In genomic region chr4:186475202-186475601, GRCh38 we compare ENCODE assay signal across 34 cellular contexts.
"Had no signal": no experiment of that assay in that cellular context is flagged by ENCODE, and none has a peak within 500 bp of the region (broad histone marks: within the 10 kb centered on the region; RNA-seq: fewer than 3 reads in every experiment).

No MANE protein-coding gene starts in this region.

- H3K4me3 ChIP-seq: adrenal gland, body of pancreas, breast epithelium had no signal

- H3K27ac Mint-ChIP-seq: activated B cell treated with CpG ODN at 0.5 μM for 24 hours; activated CD4-positive, alpha-beta memory T cell treated with anti-CD3 and anti-CD28 coated beads for 36 hours; activated CD4-positive, alpha-beta T cell treated with anti-CD3 and anti-CD28 coated beads, Interleukin-2, amount 10 ng/mL, durations not matched to agents 24 days and 14 days; activated CD8-positive, alpha-beta T cell treated with anti-CD3 and anti-CD28 coated beads for 36 hours; activated naive CD4-positive, alpha-beta T cell treated with anti-CD3 and anti-CD28 coated beads for 36 hours; activated naive CD4-positive, alpha-beta T cell treated with anti-CD3 and anti-CD28 coated beads, Interleukin-2, amount 50 U/mL, for 72 hours; activated naive CD8-positive, alpha-beta T cell treated with anti-CD3 and anti-CD28 coated beads for 36 hours; activated T-cell treated with anti-CD3 and anti-CD28 coated beads, Interleukin-2, amount 50 U/mL, for 72 hours; activated T-helper 1 cell treated with anti-CD3 and anti-CD28 coated beads, Interleukin-12 subunit alpha, Interleukin-12 subunit beta, Interleukin-2, Interleukin-4 antibody, amounts not matched to agents 30 ng/mL and 10 ng/mL and 1 ng/mL, durations not matched to agents 14 hours and 24 hours and 36 hours; activated T-helper 17 cell treated with anti-CD3 and anti-CD28 coated beads, Interleukin-2, amount 50 U/mL, for 72 hours; T-helper 1 cell treated with Interleukin-12 subunit alpha and Interleukin-12 subunit beta and Interleukin-4 antibody, amounts not matched to agents 30 μg/mL and 1 μg/mL, for 36 hours; T-helper 2 cell treated with Interferon-gamma antibody and Interleukin-4, amounts not matched to agents 5 μg/mL and 100 μg/mL, for 36 hours had no signal

- DNase-seq: activated B cell treated with CpG ODN at 0.5 μM for 24 hours; activated CD4-positive, alpha-beta memory T cell treated with anti-CD3 and anti-CD28 coated beads for 36 hours; activated CD4-positive, alpha-beta T cell treated with anti-CD3 and anti-CD28 coated beads for 4 hours; activated CD4-positive, alpha-beta T cell treated with anti-CD3 and anti-CD28 coated beads, Interleukin-2, amount 10 ng/mL, durations not matched to agents 24 days and 14 days; activated CD4-positive, alpha-beta T cell treated with anti-CD3 and anti-CD28 coated beads, Interleukin-2, amount 50 U/mL, for 1 hour; activated CD4-positive, alpha-beta T cell treated with anti-CD3 and anti-CD28 coated beads, Interleukin-2, amount 50 U/mL, for 4 hours; activated CD4-positive, CD25-positive, alpha-beta regulatory T cell treated with anti-CD3 and anti-CD28 coated beads, Interleukin-2, amount 50 U/mL, for 72 hours; activated CD8-positive, alpha-beta memory T cell treated with anti-CD3 and anti-CD28 coated beads, Interleukin-2, amount 50 U/mL, for 4 hours; activated CD8-positive, alpha-beta T cell treated with anti-CD3 and anti-CD28 coated beads for 36 hours; activated effector memory CD4-positive, alpha-beta T cell treated with anti-CD3 and anti-CD28 coated beads, Interleukin-2, amount 50 U/mL, for 16 hours; activated gamma-delta T cell treated with Interleukin-2 at 50 U/mL for 16 hours; activated naive CD4-positive, alpha-beta T cell; activated naive CD4-positive, alpha-beta T cell treated with anti-CD3 and anti-CD28 coated beads for 36 hours; activated naive CD8-positive, alpha-beta T cell treated with anti-CD3 and anti-CD28 coated beads for 36 hours; activated T-cell treated with anti-CD3 and anti-CD28 coated beads for 4 hours; activated T-cell treated with anti-CD3 and anti-CD28 coated beads, Interleukin-2, amount 50 U/mL, for 1 hour; activated T-cell treated with anti-CD3 and anti-CD28 coated beads, Interleukin-2, amount 50 U/mL, for 4 hours; activated T-cell treated with anti-CD3 and anti-CD28 coated beads, Interleukin-2, amount 50 U/mL, for 72 hours; adrenal gland; amniotic stem cell; aorta; body of pancreas; brain microvascular endothelial cell; central memory CD4-positive, alpha-beta T cell; T-helper 1 cell; T-helper 2 cell; T-helper 9 cell had no signal

- H3K4me1 ChIP-seq: adrenal gland, body of pancreas, breast epithelium had no signal

- H3K4me1 Mint-ChIP-seq: activated B cell treated with CpG ODN at 0.5 μM for 24 hours; activated CD4-positive, alpha-beta T cell treated with anti-CD3 and anti-CD28 coated beads, Interleukin-2, amount 10 ng/mL, durations not matched to agents 24 days and 14 days; activated naive CD8-positive, alpha-beta T cell treated with anti-CD3 and anti-CD28 coated beads for 36 hours; activated T-helper 17 cell treated with anti-CD3 and anti-CD28 coated beads, Interleukin-2, amount 50 U/mL, for 72 hours had no signal

- ATAC-seq: activated CD8-positive, alpha-beta T cell treated with anti-CD3 and anti-CD28 coated beads for 36 hours; activated naive CD4-positive, alpha-beta T cell treated with anti-CD3 and anti-CD28 coated beads, Interleukin-2, amount 50 U/mL, for 72 hours; activated T-cell treated with anti-CD3 and anti-CD28 coated beads, Interleukin-2, amount 50 U/mL, for 4 hours; activated T-cell treated with anti-CD3 and anti-CD28 coated beads, Interleukin-2, amount 50 U/mL, for 72 hours; activated T-helper 17 cell treated with anti-CD3 and anti-CD28 coated beads, Interleukin-2, amount 50 U/mL, for 72 hours; body of pancreas had no signal

- H3K9me3 Mint-ChIP-seq: activated B cell treated with CpG ODN at 0.5 μM for 24 hours; activated CD4-positive, alpha-beta memory T cell treated with anti-CD3 and anti-CD28 coated beads for 36 hours; activated CD4-positive, alpha-beta T cell treated with anti-CD3 and anti-CD28 coated beads, Interleukin-2, amount 10 ng/mL, durations not matched to agents 24 days and 14 days; activated CD8-positive, alpha-beta T cell treated with anti-CD3 and anti-CD28 coated beads for 36 hours; activated naive CD4-positive, alpha-beta T cell treated with anti-CD3 and anti-CD28 coated beads for 36 hours; activated naive CD8-positive, alpha-beta T cell treated with anti-CD3 and anti-CD28 coated beads for 36 hours; activated T-cell treated with anti-CD3 and anti-CD28 coated beads, Interleukin-2, amount 50 U/mL, for 4 hours; activated T-cell treated with anti-CD3 and anti-CD28 coated beads, Interleukin-2, amount 50 U/mL, for 72 hours; activated T-helper 1 cell treated with anti-CD3 and anti-CD28 coated beads, Interleukin-12 subunit alpha, Interleukin-12 subunit beta, Interleukin-2, Interleukin-4 antibody, amounts not matched to agents 30 ng/mL and 10 ng/mL and 1 ng/mL, durations not matched to agents 14 hours and 24 hours and 36 hours; activated T-helper 17 cell treated with anti-CD3 and anti-CD28 coated beads, Interleukin-2, amount 50 U/mL, for 72 hours; T-helper 1 cell treated with Interleukin-12 subunit alpha and Interleukin-12 subunit beta and Interleukin-4 antibody, amounts not matched to agents 30 μg/mL and 1 μg/mL, for 36 hours; T-helper 2 cell treated with Interferon-gamma antibody and Interleukin-4, amounts not matched to agents 5 μg/mL and 100 μg/mL, for 36 hours had no signal

- H3K27me3 Mint-ChIP-seq: activated B cell treated with CpG ODN at 0.5 μM for 24 hours; activated CD4-positive, alpha-beta memory T cell treated with anti-CD3 and anti-CD28 coated beads for 36 hours; activated CD4-positive, alpha-beta T cell treated with anti-CD3 and anti-CD28 coated beads, Interleukin-2, amount 10 ng/mL, durations not matched to agents 24 days and 14 days; activated CD8-positive, alpha-beta T cell treated with anti-CD3 and anti-CD28 coated beads for 36 hours; activated T-helper 17 cell treated with anti-CD3 and anti-CD28 coated beads, Interleukin-2, amount 50 U/mL, for 72 hours had no signal

- H3K27ac ChIP-seq: adrenal gland, body of pancreas, brain microvascular endothelial cell, breast epithelium, VCaP had no signal

- H3K4me3 Mint-ChIP-seq: activated B cell treated with CpG ODN at 0.5 μM for 24 hours; activated CD4-positive, alpha-beta memory T cell treated with anti-CD3 and anti-CD28 coated beads for 36 hours; activated CD4-positive, alpha-beta T cell treated with anti-CD3 and anti-CD28 coated beads, Interleukin-2, amount 10 ng/mL, durations not matched to agents 24 days and 14 days; activated CD8-positive, alpha-beta T cell treated with anti-CD3 and anti-CD28 coated beads for 36 hours; activated naive CD4-positive, alpha-beta T cell treated with anti-CD3 and anti-CD28 coated beads for 36 hours; activated naive CD8-positive, alpha-beta T cell treated with anti-CD3 and anti-CD28 coated beads for 36 hours; activated T-cell treated with anti-CD3 and anti-CD28 coated beads, Interleukin-2, amount 50 U/mL, for 4 hours; activated T-cell treated with anti-CD3 and anti-CD28 coated beads, Interleukin-2, amount 50 U/mL, for 72 hours; activated T-helper 1 cell treated with anti-CD3 and anti-CD28 coated beads, Interleukin-12 subunit alpha, Interleukin-12 subunit beta, Interleukin-2, Interleukin-4 antibody, amounts not matched to agents 30 ng/mL and 10 ng/mL and 1 ng/mL, durations not matched to agents 14 hours and 24 hours and 36 hours; activated T-helper 17 cell treated with anti-CD3 and anti-CD28 coated beads, Interleukin-2, amount 50 U/mL, for 72 hours; T-helper 1 cell treated with Interleukin-12 subunit alpha and Interleukin-12 subunit beta and Interleukin-4 antibody, amounts not matched to agents 30 μg/mL and 1 μg/mL, for 36 hours; T-helper 2 cell treated with Interferon-gamma antibody and Interleukin-4, amounts not matched to agents 5 μg/mL and 100 μg/mL, for 36 hours had no signal

- H3K9me3 ChIP-seq: adrenal gland, body of pancreas, breast epithelium had no signal

- H3K27me3 ChIP-seq: body of pancreas, brain microvascular endothelial cell, breast epithelium had no signal

- H3K36me3 Mint-ChIP-seq: activated CD4-positive, alpha-beta memory T cell treated with anti-CD3 and anti-CD28 coated beads for 36 hours; activated naive CD4-positive, alpha-beta T cell treated with anti-CD3 and anti-CD28 coated beads, Interleukin-2, amount 50 U/mL, for 72 hours; activated naive CD8-positive, alpha-beta T cell treated with anti-CD3 and anti-CD28 coated beads for 36 hours had no signal

- H3K36me3 ChIP-seq: adrenal gland, brain microvascular endothelial cell, breast epithelium had no signal
